In genomic region chr1:117658676-117659075, GRCh38 we compare ENCODE assay signal across 8 cellular contexts. TPM values are rescaled to one million over a fixed set of nuclear protein-coding genes. Genes with fewer than 3 reads are reported as not detected.
A peak's percentile ranks its signal among the peaks of the same experiment; 100 is the strongest.
DNase-seq lines count a peak whose midpoint lies in the region; ATAC-seq and TF ChIP-seq lines count a peak whose summit lies in the region.

No MANE protein-coding gene starts in this region.

- ATAC-seq in GM21737 (IDR thresholded peaks at IDR 0.05; ENCODE audit: unreplicated experiment) (peak; percentile 32), GM18870 (IDR thresholded peaks at IDR 0.05; ENCODE audit: unreplicated experiment) (no peak)

- H3K27ac ChIP-seq in BLaER1 treated with 17β-estradiol and CSF1 and Interleukin-3, amounts not matched to agents 10 nM and 100 nM: no peak overlapping the region

- peak; percentile 72 for DNase-seq in T-helper 9 cell
- peak; percentile 76 for DNase-seq in effector CD4-positive, alpha-beta T cell
- DNase-seq in NCI-H146 treated with DMSO at 0.1 percent for 48 hours (lab: John Stamatoyannopoulos, UW; ENCODE audit: unreplicated experiment): no peak
- DNase-seq in HEK293T (ENCODE audit: extremely low spot score): no peak
- DNase-seq in cerebellum (ENCODE audit: low spot score): no peak

- H3K27me3 ChIP-seq in BLaER1 treated with 17β-estradiol and CSF1 and Interleukin-3, amounts not matched to agents 10 nM and 100 nM: no peaks in the 10 kb centered on the region

- H4K20me1 ChIP-seq in BLaER1 treated with 17β-estradiol and CSF1 and Interleukin-3, amounts not matched to agents 10 nM and 100 nM: no peaks in the 10 kb centered on the region

- H3K9me3 ChIP-seq in BLaER1 treated with 17β-estradiol and CSF1 and Interleukin-3, amounts not matched to agents 10 nM and 100 nM (replicated peaks in 1 of 11): peaks cover 0 to 4% (median 0%) of the 10 kb centered on the region in 11 experiments; a peak in 1 of 22 replicates

- POLR2A ChIA-PET in HEK293T (lab: Yijun Ruan, JAX): no interaction called here

- no peak overlapping the region for H3K4me3 ChIP-seq in BLaER1 treated with 17β-estradiol and CSF1 and Interleukin-3, amounts not matched to agents 10 nM and 100 nM

- peaks cover 8 to 58% (median 41%) of the 10 kb centered on the region in 10 experiments; a peak in 19 of 20 replicates for H3K4me1 ChIP-seq in BLaER1 treated with 17β-estradiol and CSF1 and Interleukin-3, amounts not matched to agents 10 nM and 100 nM

- H3K4me2 ChIP-seq in BLaER1 treated with 17β-estradiol and CSF1 and Interleukin-3, amounts not matched to agents 10 nM and 100 nM: peak overlapping the region in 9 of 11 experiments; percentile 24 to 76 (median 64); a peak in 18 of 22 replicates

- no peaks in the 10 kb centered on the region for H3K36me3 ChIP-seq in BLaER1 treated with 17β-estradiol and CSF1 and Interleukin-3, amounts not matched to agents 10 nM and 100 nM

- H3K9ac ChIP-seq in BLaER1 treated with 17β-estradiol and CSF1 and Interleukin-3, amounts not matched to agents 10 nM and 100 nM: no peak overlapping the region

- CTCF ChIA-PET in HEK293T (lab: Yijun Ruan, JAX): no interaction called here

TF ChIP-seq in HEK293T, 16 proteins besides CTCF, POLR2A, EP300 and RAD21:
- TF ChIP-seq HDGF (IDR thresholded peaks at IDR 0.05; ENCODE audit: borderline replicate concordance) (no peak), FOXM1 (IDR thresholded peaks at IDR 0.05; ENCODE audit: borderline replicate concordance) (no peak), SUZ12 (IDR thresholded peaks at IDR 0.05) (no peak), TARDBP (IDR thresholded peaks at IDR 0.05) (no peak), PKNOX1 (IDR thresholded peaks at IDR 0.05) (no peak), ZNF384 (IDR thresholded peaks at IDR 0.05) (no peak), SP1 (IDR thresholded peaks at IDR 0.05) (no peak), FOXA1 (IDR thresholded peaks at IDR 0.05) (no peak), LEF1 (IDR thresholded peaks at IDR 0.05; ENCODE audit: borderline replicate concordance) (no peak), BHLHE40 (IDR thresholded peaks at IDR 0.05; ENCODE audit: borderline replicate concordance) (no peak), ELF4 (IDR thresholded peaks at IDR 0.05) (no peak), ARNT (IDR thresholded peaks at IDR 0.05) (no peak), L3MBTL2 (conservative IDR thresholded peaks at IDR 0.05) (no peak), FOXK2 (IDR thresholded peaks at IDR 0.05) (no peak), NFRKB (IDR thresholded peaks at IDR 0.05) (no peak), CTBP1 (IDR thresholded peaks at IDR 0.05; ENCODE audit: borderline replicate concordance) (no peak)

RNA-seq across cellular contexts. Expression of gene TENT5C, which starts 52.8 kb away (rescaled TPM):
- 6.2 TPM for total RNA-seq in cerebellum

Comparison
In these comparisons a context has a peak if more than half of its experiments do, and no peak if none do; other contexts are left out.
1. DNase-seq: peak in T-helper 9 cell (single experiment) and effector CD4-positive, alpha-beta T cell (single experiment); none in NCI-H146 treated with DMSO at 0.1 percent for 48 hours (single experiment), HEK293T (single experiment) and cerebellum (single experiment).